1 cellular context compared by ENCODE assay signal in genomic region chr9:136331030-136331429, GRCh38.
TF ChIP-seq lines count a peak whose summit lies in the region.

No MANE protein-coding gene starts in this region.

TF ChIP-seq in K562, 482 proteins besides CTCF, POLR2A, EP300 and RAD21:
- TF ChIP-seq TCF3 (CRISPR knock-in tag; IDR thresholded peaks at IDR 0.05) (no peak), ZNF740 (CRISPR knock-in tag; IDR thresholded peaks at IDR 0.05) (0 out of 2 replicates have a peak, but pooled peaks have one; percentile 61), ZNF740 (tag; IDR thresholded peaks at IDR 0.05) (no peak)
